Comparison of ENCODE assay signal across 1 cellular context in genomic region chr9:35658144-35658893, GRCh38.
TF ChIP-seq lines count a peak whose summit lies in the region.

Gene CCDC107 (plus strand): TSS chr9:35658292. CDS start chr9:35658380, 88 bp downstream.

TF ChIP-seq in HepG2, 621 proteins besides CTCF, POLR2A, EP300 and RAD21 (continued from another document and continues in another):
- no peak for TF ChIP-seq JUN (CRISPR knock-in tag; IDR thresholded peaks at IDR 0.05)
- no peak for TF ChIP-seq ZNF3 (CRISPR knock-in tag; IDR thresholded peaks at IDR 0.05)
- TF ChIP-seq DZIP1 (CRISPR knock-in tag; IDR thresholded peaks at IDR 0.05) = no peak
- TF ChIP-seq CENPX (CRISPR knock-in tag; IDR thresholded peaks at IDR 0.05) = no peak
- no peak for TF ChIP-seq SP1 (IDR thresholded peaks at IDR 0.05)
- no peak; the same call in 1 of the 2 replicates for TF ChIP-seq SP1 (CRISPR knock-in tag; IDR thresholded peaks at IDR 0.05)
- TF ChIP-seq KDM6A (CRISPR knock-in tag; IDR thresholded peaks at IDR 0.05; ENCODE audit: low read depth) = no peak
- TF ChIP-seq ZNF496 (CRISPR knock-in tag; IDR thresholded peaks at IDR 0.05; ENCODE audit: insufficient replicate concordance) = no peak
- no peak for TF ChIP-seq ZNF550 (CRISPR knock-in tag; IDR thresholded peaks at IDR 0.05; ENCODE audit: borderline replicate concordance)
- no peak for TF ChIP-seq ZNF572 (CRISPR knock-in tag; IDR thresholded peaks at IDR 0.05)
- TF ChIP-seq ZNF329 (CRISPR knock-in tag; IDR thresholded peaks at IDR 0.05; ENCODE audit: low read depth) = no peak
- no peak for TF ChIP-seq SUZ12 (IDR thresholded peaks at IDR 0.05; ENCODE audit: low read depth, low read length)
- no peak for TF ChIP-seq ZNF207 (IDR thresholded peaks at IDR 0.05; ENCODE audit: borderline replicate concordance)
- no peak for TF ChIP-seq ZFP41 (CRISPR knock-in tag; IDR thresholded peaks at IDR 0.05; ENCODE audit: borderline replicate concordance)
- TF ChIP-seq HMG20B (CRISPR knock-in tag; conservative IDR thresholded peaks at IDR 0.05) = no peak
- no peak; the same call in 1 of the 2 replicates for TF ChIP-seq ZBTB49 (CRISPR knock-in tag; IDR thresholded peaks at IDR 0.05; ENCODE audit: borderline replicate concordance)
- peak; percentile 77 for TF ChIP-seq POGZ (CRISPR knock-in tag; IDR thresholded peaks at IDR 0.05)
- TF ChIP-seq ZHX1 (CRISPR knock-in tag; IDR thresholded peaks at IDR 0.05; ENCODE audit: low read depth) = 0 out of 2 replicates have a peak, but pooled peaks have one; percentile 40
- no peak for TF ChIP-seq FOXP1 (IDR thresholded peaks at IDR 0.05)
- no peak for TF ChIP-seq FOXP1 (CRISPR knock-in tag; IDR thresholded peaks at IDR 0.05)
- no peak for TF ChIP-seq ISX (CRISPR knock-in tag; conservative IDR thresholded peaks at IDR 0.05)
- TF ChIP-seq ZNF629 (CRISPR knock-in tag; conservative IDR thresholded peaks at IDR 0.05) = no peak
- TF ChIP-seq FOXK1 (CRISPR knock-in tag; IDR thresholded peaks at IDR 0.05; ENCODE audit: borderline replicate concordance, low read depth) = no peak
- TF ChIP-seq FIP1L1 (IDR thresholded peaks at IDR 0.05; ENCODE audit: borderline replicate concordance, insufficient read depth, low read depth, low read length) = no peak
- no peak for TF ChIP-seq CHD4 (IDR thresholded peaks at IDR 0.05; ENCODE audit: borderline replicate concordance, low read length)
- no peak for TF ChIP-seq HMGA1 (CRISPR knock-in tag; conservative IDR thresholded peaks at IDR 0.05)
- TF ChIP-seq ZNF160 (CRISPR knock-in tag; IDR thresholded peaks at IDR 0.05) = no peak
- peak; percentile 88 for TF ChIP-seq ZFP91 (CRISPR knock-in tag; IDR thresholded peaks at IDR 0.05; ENCODE audit: borderline replicate concordance)
- 0 out of 2 replicates have a peak, but pooled peaks have one; percentile 10 for TF ChIP-seq ZZZ3 (CRISPR knock-in tag; IDR thresholded peaks at IDR 0.05; ENCODE audit: borderline replicate concordance)
- peak; percentile 41 for TF ChIP-seq ZNF317 (CRISPR knock-in tag; IDR thresholded peaks at IDR 0.05)
- TF ChIP-seq PAWR (CRISPR knock-in tag; IDR thresholded peaks at IDR 0.05; ENCODE audit: borderline replicate concordance) = no peak
- TF ChIP-seq ZNF121 (CRISPR knock-in tag; IDR thresholded peaks at IDR 0.05) = peak; percentile 73
- peak; percentile 72; the same call in 1 of the 2 replicates for TF ChIP-seq MTA1 (CRISPR knock-in tag; IDR thresholded peaks at IDR 0.05; ENCODE audit: borderline replicate concordance)
- no peak; the same call in 1 of the 2 replicates for TF ChIP-seq HINFP (CRISPR knock-in tag; IDR thresholded peaks at IDR 0.05; ENCODE audit: low read depth)
- TF ChIP-seq ARID5B (CRISPR knock-in tag; IDR thresholded peaks at IDR 0.05) = peak; percentile 51; the same call in 1 of the 2 replicates
- peak; percentile 72 for TF ChIP-seq AKAP8 (CRISPR knock-in tag; IDR thresholded peaks at IDR 0.05)
- TF ChIP-seq ZGPAT (CRISPR knock-in tag; IDR thresholded peaks at IDR 0.05) = peak; percentile 26; the same call in 1 of the 2 replicates
- TF ChIP-seq GLMP (CRISPR knock-in tag; IDR thresholded peaks at IDR 0.05; ENCODE audit: borderline replicate concordance) = no peak
- peak; percentile 58; the same call in 1 of the 2 replicates for TF ChIP-seq THAP11 (CRISPR knock-in tag; IDR thresholded peaks at IDR 0.05)
- no peak for TF ChIP-seq TEAD2 (CRISPR knock-in tag; IDR thresholded peaks at IDR 0.05)
- TF ChIP-seq ZNF232 (CRISPR knock-in tag; IDR thresholded peaks at IDR 0.05; ENCODE audit: borderline replicate concordance) = no peak
- 0 out of 2 replicates have a peak, but pooled peaks have one; percentile 18 for TF ChIP-seq ZKSCAN5 (CRISPR knock-in tag; IDR thresholded peaks at IDR 0.05)
- TF ChIP-seq TCF12 (IDR thresholded peaks at IDR 0.05) = no peak
- 0 out of 2 replicates have a peak, but pooled peaks have one; percentile 66 for TF ChIP-seq TCF12 (CRISPR knock-in tag; IDR thresholded peaks at IDR 0.05)
- no peak for TF ChIP-seq KLF15 (CRISPR knock-in tag; IDR thresholded peaks at IDR 0.05; ENCODE audit: borderline replicate concordance)
- TF ChIP-seq ZNF788 (CRISPR knock-in tag; IDR thresholded peaks at IDR 0.05; ENCODE audit: borderline replicate concordance) = peak; percentile 65; the same call in 1 of the 2 replicates
- TF ChIP-seq ZFAT (CRISPR knock-in tag; conservative IDR thresholded peaks at IDR 0.05) = no peak
- peak; percentile 43; the same call in 1 of the 2 replicates for TF ChIP-seq ZNF501 (CRISPR knock-in tag; IDR thresholded peaks at IDR 0.05)
- no peak for TF ChIP-seq ZNF605 (CRISPR knock-in tag; IDR thresholded peaks at IDR 0.05)
- TF ChIP-seq MBD4 (IDR thresholded peaks at IDR 0.05; ENCODE audit: borderline replicate concordance, low read length) = no peak
- TF ChIP-seq SRF (IDR thresholded peaks at IDR 0.05; ENCODE audit: low read depth, low read length) = no peak
- no peak for TF ChIP-seq XBP1 (CRISPR knock-in tag; IDR thresholded peaks at IDR 0.05)
- TF ChIP-seq ZNF878 (CRISPR knock-in tag; IDR thresholded peaks at IDR 0.05) = no peak
- TF ChIP-seq HOXA7 (CRISPR knock-in tag; IDR thresholded peaks at IDR 0.05) = no peak
- no peak for TF ChIP-seq FOXA1 (IDR thresholded peaks at IDR 0.05)
- TF ChIP-seq FOXA1 (CRISPR knock-in tag; IDR thresholded peaks at IDR 0.05) = no peak
